Comparison of ENCODE assay signal across 7 cellular contexts in the genomic region with DNA sequence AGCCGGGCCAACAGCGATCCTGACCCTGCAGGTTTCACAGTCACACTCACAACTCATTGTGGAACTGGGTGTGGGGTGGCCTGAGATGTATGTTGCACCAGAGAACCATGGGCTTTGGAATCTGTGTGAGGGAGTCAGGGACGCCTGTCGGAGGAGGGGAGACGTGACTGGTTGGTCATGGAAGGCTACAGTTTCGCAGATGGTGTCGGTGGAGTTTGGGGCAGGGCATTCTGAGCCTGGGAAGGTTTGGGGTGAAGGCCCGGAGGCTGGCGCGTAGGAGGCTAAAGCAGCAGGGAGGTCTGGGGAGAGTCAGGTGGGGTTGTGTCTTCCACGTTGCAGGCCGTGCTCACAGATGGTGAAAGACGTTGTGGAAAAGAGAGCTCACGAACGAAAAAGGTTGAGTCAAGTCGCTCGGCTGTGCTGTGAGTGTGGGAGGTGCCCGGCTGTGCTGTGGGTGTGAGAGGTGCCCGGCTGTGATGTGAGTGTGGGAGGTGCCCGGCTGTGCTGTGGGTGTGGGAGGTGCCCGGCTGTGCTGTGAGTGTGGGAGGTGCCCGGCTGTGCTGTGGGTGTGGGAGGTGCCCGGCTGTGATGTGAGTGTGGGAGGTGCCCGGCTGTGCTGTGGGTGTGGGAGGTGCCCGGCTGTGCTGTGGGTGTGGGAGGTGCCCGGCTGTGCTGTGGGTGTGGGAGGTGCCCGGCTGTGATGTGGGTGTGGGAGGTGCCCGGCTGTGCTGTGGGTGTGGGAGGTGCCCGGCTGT.
DNase-seq lines count a peak whose midpoint lies in the region; ATAC-seq, FAIRE-seq and TF ChIP-seq lines count a peak whose summit lies in the region.
"Not testable (repeated sequence)": the region's sequence is repeated elsewhere in the genome, so short reads cannot be mapped to it uniquely, and the experiment has no call there.

No MANE protein-coding gene starts in this region.

- H3K4me3 ChIP-seq in Jurkat, Clone E6-1 (ENCODE audit: low read length), result peak overlapping the region; percentile 28
- H3K4me3 ChIP-seq in kidney (ENCODE audit: low read length in 2 of 2), result not testable (repeated sequence)

- H3K4me1 Mint-ChIP-seq in natural killer cell; stimulated activated effector memory CD8-positive, alpha-beta T cell treated with anti-CD3 and anti-CD28 coated beads, Interleukin-12 subunit alpha, Interleukin-12 subunit beta, amount 100 ng/mL, for 72 hours: not testable (repeated sequence)

- H3K27ac Mint-ChIP-seq in natural killer cell, result peak overlapping the region; percentile 46 to 74
- peak overlapping the region; percentile 80 for H3K27ac Mint-ChIP-seq in stimulated activated effector memory CD8-positive, alpha-beta T cell treated with anti-CD3 and anti-CD28 coated beads, Interleukin-12 subunit alpha, Interleukin-12 subunit beta, amount 100 ng/mL, for 72 hours

- not testable (repeated sequence) for H3K9me3 ChIP-seq in kidney (ENCODE audit: control insufficient read depth in 1 of 2, low read length in 2 of 2)

- not testable (repeated sequence) for ATAC-seq in natural killer cell; stimulated activated effector memory CD8-positive, alpha-beta T cell treated with anti-CD3 and anti-CD28 coated beads, Interleukin-12 subunit alpha, Interleukin-12 subunit beta, amount 100 ng/mL, for 72 hours

- DNase-seq in Jurkat, Clone E6-1 (ENCODE audit: low read depth, low spot score); stimulated activated effector memory CD8-positive, alpha-beta T cell treated with anti-CD3 and anti-CD28 coated beads, Interleukin-12 subunit alpha, Interleukin-12 subunit beta, amount 100 ng/mL, for 72 hours (ENCODE audit: low spot score in 2 of 2): not testable (repeated sequence)
- DNase-seq in activated CD4-positive, CD25-positive, alpha-beta regulatory T cell treated with anti-CD3 and anti-CD28 coated beads, Interleukin-2, amount 50 U/mL, for 72 hours, result peak; percentile 15
- DNase-seq in activated effector memory CD4-positive, alpha-beta T cell treated with anti-CD3 and anti-CD28 coated beads, Interleukin-2, amount 50 U/mL, for 16 hours, result peak; percentile 50
- DNase-seq in ecto neural progenitor cell (ENCODE audit: low spot score), result peak; percentile 30
- DNase-seq in kidney, result peak; percentile 39
- DNase-seq in natural killer cell, result peak; percentile 13

- not testable (repeated sequence) for FAIRE-seq in kidney (lab: Jason Lieb, UNC)

- not testable (repeated sequence) for H3K27ac ChIP-seq in kidney (ENCODE audit: low read depth in 2 of 2, low read length in 2 of 2)

- H3K27me3 Mint-ChIP-seq in natural killer cell (ENCODE audit: low read depth in 2 of 2), result peaks cover 20 to 31% of the 10 kb centered on the region in 2 donors

- not testable (repeated sequence) for H3K9me3 Mint-ChIP-seq in natural killer cell; stimulated activated effector memory CD8-positive, alpha-beta T cell treated with anti-CD3 and anti-CD28 coated beads, Interleukin-12 subunit alpha, Interleukin-12 subunit beta, amount 100 ng/mL, for 72 hours

- H3K36me3 ChIP-seq in kidney (ENCODE audit: control insufficient read depth in 1 of 2, insufficient read depth in 2 of 2, low read length in 2 of 2), result not testable (repeated sequence)

- not testable (repeated sequence) for H3K4me1 ChIP-seq in kidney (ENCODE audit: control insufficient read depth in 1 of 2, insufficient read depth in 1 of 2, low read depth in 1 of 2, low read length in 2 of 2)

- intact Hi-C loops in kidney (cut with DNase I), result not testable (repeated sequence)
- intact Hi-C loops in natural killer cell (cut with micrococcal nuclease), result loop anchor here (5.0 kb wide), 1 partner anchor 294 kb away; no protein-coding TSS in a partner anchor

- not testable (repeated sequence) for H3K4me3 Mint-ChIP-seq in natural killer cell
- H3K4me3 Mint-ChIP-seq in stimulated activated effector memory CD8-positive, alpha-beta T cell treated with anti-CD3 and anti-CD28 coated beads, Interleukin-12 subunit alpha, Interleukin-12 subunit beta, amount 100 ng/mL, for 72 hours, result peak overlapping the region; percentile 13

- TF ChIP-seq CTCF in kidney (IDR thresholded peaks at IDR 0.05; ENCODE audit: borderline replicate concordance, extremely low read depth, insufficient read depth); natural killer cell (IDR thresholded peaks at IDR 0.05): not testable (repeated sequence)

- not testable (repeated sequence) for H3K36me3 Mint-ChIP-seq in natural killer cell; stimulated activated effector memory CD8-positive, alpha-beta T cell treated with anti-CD3 and anti-CD28 coated beads, Interleukin-12 subunit alpha, Interleukin-12 subunit beta, amount 100 ng/mL, for 72 hours

- H3K9ac ChIP-seq in kidney (ENCODE audit: low read length in 2 of 2), result not testable (repeated sequence)
